11 cellular contexts compared by ENCODE assay signal in the genomic region with DNA sequence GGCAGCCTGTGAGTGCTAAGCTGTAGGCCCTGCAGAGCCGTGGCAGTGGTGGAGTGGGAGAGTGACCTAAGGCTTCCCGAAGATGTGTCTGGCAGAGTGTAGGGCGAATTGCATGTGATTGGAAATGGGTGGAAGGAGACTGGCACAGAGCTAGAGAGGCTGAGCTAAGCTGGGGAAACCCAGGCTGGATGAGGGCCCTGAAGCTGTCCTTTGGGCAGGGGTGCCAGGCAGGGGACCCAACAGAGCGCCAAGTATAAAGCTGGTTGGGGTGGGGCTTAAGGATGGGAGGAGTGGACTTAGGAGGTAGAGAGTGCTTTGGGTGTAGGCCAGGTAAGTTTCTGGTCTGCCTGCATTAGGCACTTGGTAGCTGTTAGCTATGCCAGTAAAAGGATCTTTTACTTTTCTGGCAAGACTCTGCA. TPM values are rescaled to one million over a fixed set of nuclear protein-coding genes. Genes with fewer than 3 reads are reported as not detected.
A peak's percentile ranks its signal among the peaks of the same experiment; 100 is the strongest.
DNase-seq lines count a peak whose midpoint lies in the region; ATAC-seq, FAIRE-seq and TF ChIP-seq lines count a peak whose summit lies in the region.
"Had no signal": no experiment of that assay in that cellular context is flagged by ENCODE, and none has a peak within 500 bp of the region (broad histone marks: within the 10 kb centered on the region; RNA-seq: fewer than 3 reads in every experiment).

No MANE protein-coding gene starts in this region.

- H3K9me3 ChIP-seq in HepG2 (ENCODE audit: low read length) (no peaks in the 10 kb centered on the region), right lobe of liver (no peaks in the 10 kb centered on the region)
- H3K9me3 ChIP-seq: BLaER1 treated with 17β-estradiol and CSF1 and Interleukin-3, amounts not matched to agents 10 nM and 100 nM had no signal

- intact Hi-C loops in HepG2 (cut with micrococcal nuclease; ENCODE audit: unreplicated experiment) (no loop called here), right lobe of liver (cut with DNase I) (no loop called here), dorsolateral prefrontal cortex (cut with DNase I) (no loop called here)

- H4K20me1 ChIP-seq in HepG2 (ENCODE audit: insufficient read depth, low read length): no peaks in the 10 kb centered on the region

- H3K36me3 ChIP-seq in HepG2 (replicated peaks in 1 of 2; ENCODE audit: control insufficient read depth in 1 of 2, insufficient read depth in 2 of 2, low read length in 2 of 2) (no peaks in the 10 kb centered on the region; a peak in 1 of 5 replicates), right lobe of liver (no peaks in the 10 kb centered on the region)

- no peak overlapping the region for H3K4me3 Mint-ChIP-seq in nephron

- no TSS peak for BruUV-seq in HepG2 (replicated peaks; lab: Mats Ljungman, UMichigan)

- H3K9ac ChIP-seq in HepG2 (ENCODE audit: insufficient read depth, low read depth, low read length): no peak overlapping the region
- H3K9ac ChIP-seq: BLaER1 treated with 17β-estradiol and CSF1 and Interleukin-3, amounts not matched to agents 10 nM and 100 nM had no signal

- H3K4me3 ChIP-seq in HepG2 (replicated peaks in 1 of 3; ENCODE audit: insufficient read depth in 1 of 3, low read depth in 2 of 3, low read length in 3 of 3) (no peak overlapping the region), right lobe of liver (no peak overlapping the region), dorsolateral prefrontal cortex (no peak overlapping the region), foreskin fibroblast (ENCODE audit: low read depth in 1 of 2, low read length in 2 of 2) (no peak overlapping the region)
- H3K4me3 ChIP-seq: BLaER1 treated with 17β-estradiol and CSF1 and Interleukin-3, amounts not matched to agents 10 nM and 100 nM had no signal

- 91% methylated on average over 4 of the region's 4 CpGs for WGBS in HepG2 (ENCODE audit: low lambda C conversion rate)
- WGBS in right lobe of liver (ENCODE audit: insufficient coverage, low coverage, low lambda C conversion rate, missing lambda C conversion rate): 75% methylated on average over 2 of the region's 4 CpGs

- in situ Hi-C loops in HepG2 (cut with HindIII; ENCODE audit: extremely low pct_ligation_motif_present, low pct_unique_long_range_greater_than_20kb): no loop called here

- H3K27ac Mint-ChIP-seq in nephron: peak overlapping the region; percentile 27 to 69 (median 31)

- no peak for TF ChIP-seq RAD21 in HepG2 (CRISPR knock-in tag; IDR thresholded peaks at IDR 0.05)

- H2AFZ ChIP-seq in HepG2 (ENCODE audit: low read length): no peak overlapping the region

- no peaks in the 10 kb centered on the region for H3K27me3 Mint-ChIP-seq in nephron (ENCODE audit: low read depth)

- no peak for DNase-seq in HepG2 (ENCODE audit: low spot score)
- no peak for DNase-seq in right lobe of liver
- DNase-seq in dorsolateral prefrontal cortex: peak in 1 of 10 donors; percentile 17
- no peak for DNase-seq in stimulated activated CD4-positive, alpha-beta T cell treated with anti-CD3 and anti-CD28 coated beads, Interleukin-15, amount 100 ng/mL, for 24 hours
- DNase-seq in foreskin fibroblast: no peak
- DNase-seq in stimulated activated CD4-positive, alpha-beta T cell treated with anti-CD3 and anti-CD28 coated beads, Interleukin-4, amount 100 ng/mL, for 4 hours: no peak
- no peak for DNase-seq in stimulated activated CD8-positive, alpha-beta memory T cell treated with anti-CD3 and anti-CD28 coated beads, Interleukin-4, amount 100 ng/mL, for 48 hours
- DNase-seq: NCI-H2107 had no signal

- ATAC-seq in HepG2: no peak
- no peak for ATAC-seq in right lobe of liver

- CTCF ChIA-PET in HepG2 (lab: Yijun Ruan, JAX; ENCODE audit: low intra/inter-chr PET ratio, low total read pairs): no interaction called here

- TF ChIP-seq EP300 in HepG2 (IDR thresholded peaks at IDR 0.05; ENCODE audit: low read depth in 2 of 2, low read length in 2 of 2) (no peak), HepG2 (CRISPR knock-in tag; IDR thresholded peaks at IDR 0.05; ENCODE audit: borderline replicate concordance) (no peak)

- H3K9me3 Mint-ChIP-seq in nephron: no peaks in the 10 kb centered on the region

- TF ChIP-seq CTCF in HepG2 (CRISPR knock-in tag; IDR thresholded peaks at IDR 0.05): no peak
- TF ChIP-seq CTCF in right lobe of liver (IDR thresholded peaks at IDR 0.05): no peak
- TF ChIP-seq CTCF in dorsolateral prefrontal cortex (IDR thresholded peaks at IDR 0.05 in 54 of 56, conservative IDR thresholded peaks at IDR 0.05 in 2 of 56; ENCODE audit: low read depth in 1 of 56, partially characterized antibody in 56 of 56): no peak
- no peak for TF ChIP-seq CTCF in nephron (IDR thresholded peaks at IDR 0.05; ENCODE audit: unreplicated experiment in 3 of 3)
- no peak for TF ChIP-seq CTCF in foreskin fibroblast (IDR thresholded peaks at IDR 0.05; ENCODE audit: low read depth, low read length)

- H3K4me1 ChIP-seq in HepG2 (ENCODE audit: insufficient read depth, low read length) (peaks cover 76% of the 10 kb centered on the region), right lobe of liver (peaks cover 0 to 28% (median 4%) of the 10 kb centered on the region in 4 donors)

- TF ChIP-seq POLR2A in HepG2 (IDR thresholded peaks at IDR 0.05; ENCODE audit: insufficient read depth in 1 of 2, low read depth in 2 of 2, low read length in 2 of 2) (no peak), right lobe of liver (IDR thresholded peaks at IDR 0.05) (no peak)

- peaks cover 77% of the 10 kb centered on the region for H3K79me2 ChIP-seq in HepG2 (ENCODE audit: insufficient read depth, low read length)

- no peaks in the 10 kb centered on the region for H3K36me3 Mint-ChIP-seq in nephron (ENCODE audit: low read depth)

- POLR2A ChIA-PET in HepG2 (lab: Yijun Ruan, JAX): no interaction called here

- H3K27ac ChIP-seq in HepG2 (ENCODE audit: extremely low read length, insufficient read depth, low read length) (peak overlapping the region; percentile 52), right lobe of liver (no peak overlapping the region), dorsolateral prefrontal cortex (peak overlapping the region; percentile 44 to 100 (median 92))

- H3K27me3 ChIP-seq in HepG2 (ENCODE audit: control insufficient read depth in 1 of 2, insufficient read depth in 2 of 2, low read length in 2 of 2): no peaks in the 10 kb centered on the region
- H3K27me3 ChIP-seq in right lobe of liver: no peaks in the 10 kb centered on the region
- no peaks in the 10 kb centered on the region for H3K27me3 ChIP-seq in dorsolateral prefrontal cortex
- H3K27me3 ChIP-seq: BLaER1 treated with 17β-estradiol and CSF1 and Interleukin-3, amounts not matched to agents 10 nM and 100 nM had no signal

- FAIRE-seq in HepG2 (lab: Jason Lieb, UNC): no peak
- FAIRE-seq: endometrium had no signal

- H3K4me2 ChIP-seq in HepG2 (ENCODE audit: low read depth, low read length): no peak overlapping the region

- peaks cover 53% of the 10 kb centered on the region for H3K4me1 Mint-ChIP-seq in nephron

TF ChIP-seq in HepG2, 621 proteins besides CTCF, POLR2A, EP300 and RAD21:
- TF ChIP-seq PHF8 (CRISPR knock-in tag; IDR thresholded peaks at IDR 0.05) (no peak), PRPF4 (IDR thresholded peaks at IDR 0.05; ENCODE audit: low read depth, low read length, poor library complexity, severe bottlenecking) (no peak), NFKB2 (CRISPR knock-in tag; IDR thresholded peaks at IDR 0.05; ENCODE audit: borderline replicate concordance) (no peak)
- TF ChIP-seq, protein P1, sequence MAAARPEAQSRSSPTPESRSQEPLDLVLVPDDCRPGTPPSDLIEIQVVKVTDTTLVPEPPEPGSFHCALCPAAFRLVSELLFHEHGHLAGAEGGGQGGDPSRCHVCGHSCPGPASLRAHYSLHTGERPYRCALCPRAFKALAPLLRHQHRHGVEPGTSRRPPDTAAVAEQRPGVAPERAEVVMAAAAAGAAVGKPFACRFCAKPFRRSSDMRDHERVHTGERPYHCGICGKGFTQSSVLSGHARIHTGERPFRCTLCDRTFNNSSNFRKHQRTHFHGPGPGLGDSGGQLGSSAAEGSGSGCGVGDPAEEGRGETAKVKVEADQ (CRISPR knock-in tag; IDR thresholded peaks at IDR 0.05; ENCODE audit: borderline replicate concordance): no peak

RNA-seq across cellular contexts. Expression of a gene that starts 47.9 kb away (rescaled TPM):
- 23.2 and 30.5 TPM in 2 replicates for total RNA-seq in HepG2 (2016; rRNA removed; fragmentation: Illumina TruSeq; extraction: Trizol)
- total RNA-seq in HepG2 (2016; cell fraction: cytosol; rRNA removed; fragmentation: Illumina TruSeq; extraction: Trizol; ENCODE audit: low read depth): 24.1 and 25.7 TPM in 2 replicates
- total RNA-seq in HepG2 (2016; cell fraction: insoluble cytoplasmic fraction; rRNA removed; fragmentation: Illumina TruSeq; extraction: Trizol): 25.8 and 28.7 TPM in 2 replicates
- total RNA-seq in HepG2 (2016; cell fraction: membrane; rRNA removed; fragmentation: Illumina TruSeq; extraction: Trizol): 29.7 and 34.1 TPM in 2 replicates
- 22.4 and 24.2 TPM in 2 replicates for total RNA-seq in HepG2 (2016; cell fraction: nucleus; rRNA removed; fragmentation: Illumina TruSeq; extraction: Trizol)
- polyA plus RNA-seq in HepG2 (2011; rRNA removed): 10.4 and 11.6 TPM in 2 replicates
- 9.4 and 10.2 TPM in 2 replicates for polyA plus RNA-seq in HepG2 (2011; cell fraction: cytosol; rRNA removed)
- polyA plus RNA-seq in HepG2 (2011; cell fraction: nucleus; rRNA removed): 11.4 and 12.2 TPM in 2 replicates
- polyA plus RNA-seq in HepG2 (2012): 10.7 and 12.8 TPM in 2 replicates
- polyA plus RNA-seq in HepG2 (2016; cell fraction: cytosol; fragmentation: Illumina TruSeq; extraction: Trizol; ENCODE audit: low read depth): 3.0 and 3.7 TPM in 2 replicates
- 25.3 and 26.3 TPM in 2 replicates for polyA plus RNA-seq in HepG2 (2016; cell fraction: insoluble cytoplasmic fraction; fragmentation: Illumina TruSeq; extraction: Trizol; ENCODE audit: low read depth)
- polyA plus RNA-seq in HepG2 (2016; cell fraction: membrane; fragmentation: Illumina TruSeq; extraction: Trizol; ENCODE audit: low read depth): 7.5 and 8.4 TPM in 2 replicates
- polyA plus RNA-seq in HepG2 (2016; cell fraction: nucleus; fragmentation: Illumina TruSeq; extraction: Trizol; ENCODE audit: insufficient read depth, low read depth): 25.1 and 26.7 TPM in 2 replicates
- 27.9 and 31.3 TPM in 2 replicates for polyA minus RNA-seq in HepG2 (2011; rRNA and poly(A)+ RNA removed; ENCODE audit: low replicate concordance)
- polyA minus RNA-seq in HepG2 (2011; cell fraction: cytosol; rRNA and poly(A)+ RNA removed): 14.9 and 18.5 TPM in 2 replicates
- polyA minus RNA-seq in HepG2 (2011; cell fraction: nucleus; rRNA and poly(A)+ RNA removed): 27.6 and 29.8 TPM in 2 replicates
- total RNA-seq in right lobe of liver: 10 to 100 TPM in 5 of 6 experiments, 1 to 10 TPM in 1; 6.3 to 14.7 (median 12.4) TPM
- total RNA-seq in dorsolateral prefrontal cortex: 10 to 100 TPM; 35.1 to 88.2 (median 50.0) TPM

Comparison
In these comparisons a context has a peak if more than half of its experiments do, and no peak if none do; other contexts are left out.
1. H3K27ac ChIP-seq: peak in HepG2 (single experiment) and dorsolateral prefrontal cortex (59 of 59); none in right lobe of liver (0 of 3).